In the genomic region with DNA sequence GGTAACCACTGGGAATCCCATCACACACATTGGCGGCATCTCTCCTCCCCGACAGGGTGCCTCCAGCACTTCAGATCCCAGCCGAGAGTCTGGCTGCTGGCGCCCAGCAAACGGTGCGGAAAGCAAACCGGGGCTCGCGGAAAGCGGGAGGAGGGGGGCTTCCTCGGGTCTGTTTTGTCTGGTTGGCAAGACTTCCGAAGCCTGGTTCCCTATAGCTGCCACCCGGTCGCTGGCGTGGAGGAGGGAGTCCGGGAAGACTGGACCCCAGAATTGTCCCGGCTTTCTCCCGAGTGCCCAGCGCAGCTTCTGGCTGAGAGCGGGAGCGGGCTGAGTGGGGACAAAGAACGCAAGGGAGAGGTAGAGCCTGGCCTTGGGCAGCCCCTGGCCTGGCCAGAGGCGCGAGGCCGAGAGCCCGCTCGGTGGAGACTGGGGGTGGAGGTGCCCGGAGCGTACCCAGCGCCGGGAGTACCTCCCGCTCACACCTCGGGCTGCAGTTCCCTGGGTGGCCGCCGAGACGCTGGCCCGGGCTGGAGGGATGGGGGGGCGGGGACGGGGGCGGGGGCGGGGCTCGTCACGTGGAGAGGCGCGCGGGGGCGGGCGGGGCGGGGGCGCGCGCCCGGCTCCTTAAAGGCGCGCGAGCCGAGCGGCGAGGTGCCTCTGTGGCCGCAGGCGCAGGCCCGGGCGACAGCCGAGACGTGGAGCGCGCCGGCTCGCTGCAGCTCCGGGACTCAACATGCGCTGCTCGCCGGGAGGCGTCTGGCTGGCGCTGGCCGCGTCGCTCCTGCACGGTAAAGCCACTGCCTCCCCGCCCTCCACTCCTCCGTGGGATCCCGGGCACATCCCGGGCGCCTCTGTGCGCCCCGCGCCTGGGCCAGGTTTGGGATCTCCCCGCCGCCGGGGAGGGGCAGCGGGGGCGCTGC, we compare ENCODE assay signal across 1 cellular context.
TF ChIP-seq lines count a peak whose summit lies in the region.

A gene (plus strand): TSS at position 654 of the 920 bp plus-strand sequence. CDS start 80 bp downstream, at position 734.

TF ChIP-seq in K562, 482 proteins besides CTCF, POLR2A, EP300 and RAD21 (continued from another document):
- TF ChIP-seq, protein P1, sequence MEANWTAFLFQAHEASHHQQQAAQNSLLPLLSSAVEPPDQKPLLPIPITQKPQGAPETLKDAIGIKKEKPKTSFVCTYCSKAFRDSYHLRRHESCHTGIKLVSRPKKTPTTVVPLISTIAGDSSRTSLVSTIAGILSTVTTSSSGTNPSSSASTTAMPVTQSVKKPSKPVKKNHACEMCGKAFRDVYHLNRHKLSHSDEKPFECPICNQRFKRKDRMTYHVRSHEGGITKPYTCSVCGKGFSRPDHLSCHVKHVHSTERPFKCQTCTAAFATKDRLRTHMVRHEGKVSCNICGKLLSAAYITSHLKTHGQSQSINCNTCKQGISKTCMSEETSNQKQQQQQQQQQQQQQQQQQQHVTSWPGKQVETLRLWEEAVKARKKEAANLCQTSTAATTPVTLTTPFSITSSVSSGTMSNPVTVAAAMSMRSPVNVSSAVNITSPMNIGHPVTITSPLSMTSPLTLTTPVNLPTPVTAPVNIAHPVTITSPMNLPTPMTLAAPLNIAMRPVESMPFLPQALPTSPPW (CRISPR knock-in tag; IDR thresholded peaks at IDR 0.05) = peak; percentile 82
- TF ChIP-seq, protein P2, sequence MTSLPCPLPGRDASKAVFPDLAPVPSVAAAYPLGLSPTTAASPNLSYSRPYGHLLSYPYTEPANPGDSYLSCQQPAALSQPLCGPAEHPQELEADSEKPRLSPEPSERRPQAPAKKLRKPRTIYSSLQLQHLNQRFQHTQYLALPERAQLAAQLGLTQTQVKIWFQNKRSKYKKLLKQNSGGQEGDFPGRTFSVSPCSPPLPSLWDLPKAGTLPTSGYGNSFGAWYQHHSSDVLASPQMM (CRISPR knock-in tag; IDR thresholded peaks at IDR 0.05) = no peak
- no peak for TF ChIP-seq HOXB6 (CRISPR knock-in tag; IDR thresholded peaks at IDR 0.05; ENCODE audit: borderline replicate concordance)
- TF ChIP-seq, protein P3, sequence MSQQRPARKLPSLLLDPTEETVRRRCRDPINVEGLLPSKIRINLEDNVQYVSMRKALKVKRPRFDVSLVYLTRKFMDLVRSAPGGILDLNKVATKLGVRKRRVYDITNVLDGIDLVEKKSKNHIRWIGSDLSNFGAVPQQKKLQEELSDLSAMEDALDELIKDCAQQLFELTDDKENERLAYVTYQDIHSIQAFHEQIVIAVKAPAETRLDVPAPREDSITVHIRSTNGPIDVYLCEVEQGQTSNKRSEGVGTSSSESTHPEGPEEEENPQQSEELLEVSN (IDR thresholded peaks at IDR 0.05; ENCODE audit: borderline replicate concordance in 1 of 2, extremely low read depth in 1 of 2, insufficient read depth in 1 of 2, insufficient read length in 1 of 2, low read depth in 1 of 2, low read length in 1 of 2, poor library complexity in 1 of 2, severe bottlenecking in 1 of 2) = peak in 1 of 2 experiments; percentile 71
- TF ChIP-seq HMG20A (CRISPR knock-in tag; conservative IDR thresholded peaks at IDR 0.05) = no peak
- TF ChIP-seq, protein P4, sequence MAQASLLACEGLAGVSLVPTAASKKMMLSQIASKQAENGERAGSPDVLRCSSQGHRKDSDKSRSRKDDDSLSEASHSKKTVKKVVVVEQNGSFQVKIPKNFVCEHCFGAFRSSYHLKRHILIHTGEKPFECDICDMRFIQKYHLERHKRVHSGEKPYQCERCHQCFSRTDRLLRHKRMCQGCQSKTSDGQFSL (CRISPR knock-in tag; IDR thresholded peaks at IDR 0.05) = no peak
- TF ChIP-seq, protein P4 (tag; IDR thresholded peaks at IDR 0.05) = 0 out of 4 replicates have a peak, but pooled peaks of 1 of the 2 experiments have one; percentile 41
- no peak for TF ChIP-seq SOX6 (IDR thresholded peaks at IDR 0.05)
